30 cellular contexts compared by ENCODE assay signal in the genomic region with DNA sequence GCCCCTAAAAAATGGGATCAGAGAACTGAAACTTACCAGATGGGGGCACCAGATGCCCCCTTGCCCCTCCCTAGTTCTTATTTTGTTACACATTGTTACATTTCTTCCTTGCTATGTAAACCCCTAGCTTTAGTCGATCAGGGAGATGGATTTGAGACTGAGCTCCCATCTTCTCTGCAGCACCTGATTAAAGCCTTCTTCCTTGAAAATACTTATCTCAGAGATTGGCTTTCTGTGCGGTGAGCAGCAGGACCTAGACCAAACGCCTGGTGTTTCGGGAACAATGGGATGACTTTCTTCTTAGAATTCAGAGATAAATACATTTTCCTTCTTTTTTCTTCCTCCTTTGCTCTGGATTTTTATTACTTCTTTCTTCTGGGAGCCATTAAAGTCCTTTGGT.
"Had no signal": no experiment of that assay in that cellular context is flagged by ENCODE, and none has a peak within 500 bp of the region (broad histone marks: within the 10 kb centered on the region; RNA-seq: fewer than 3 reads in every experiment).

No MANE protein-coding gene starts in this region.

- H3K79me2 ChIP-seq: parathyroid adenoma had no signal

- H3K4me2 ChIP-seq: neural progenitor cell, smooth muscle cell had no signal

- H3K27ac ChIP-seq: neural progenitor cell, ovary, parathyroid adenoma, psoas muscle, skin epidermis, spleen, suprapubic skin, thoracic aorta, thyroid gland, tibial nerve, upper lobe of left lung, vagina had no signal

- DNase-seq: naive thymus-derived CD4-positive, alpha-beta T cell; natural killer cell; occipital lobe; ovary; psoas muscle; right cardiac atrium; spleen; stimulated activated CD4-positive, alpha-beta T cell treated with anti-CD3 and anti-CD28 coated beads, Interleukin-12 subunit alpha, Interleukin-12 subunit beta, amount 100 ng/mL, for 4 hours; stimulated activated CD4-positive, alpha-beta T cell treated with anti-CD3 and anti-CD28 coated beads, Interleukin-1b, Interleukin-23, amount 100 ng/mL, for 48 hours; stimulated activated CD4-positive, alpha-beta T cell treated with anti-CD3 and anti-CD28 coated beads, Interleukin-4, amount 100 ng/mL, for 1 hour; stimulated activated CD4-positive, alpha-beta T cell treated with anti-CD3 and anti-CD28 coated beads, Interleukin-4, amount 100 ng/mL, for 4 hours; stimulated activated CD8-positive, alpha-beta memory T cell treated with anti-CD3 and anti-CD28 coated beads, Interleukin-4, amount 100 ng/mL, for 48 hours; stimulated activated naive CD4-positive, alpha-beta T cell; stimulated activated naive CD8-positive, alpha-beta T cell treated with anti-CD3 and anti-CD28 coated beads, Interleukin-15, amount 100 ng/mL, for 72 hours; stimulated activated naive CD8-positive, alpha-beta T cell treated with anti-CD3 and anti-CD28 coated beads, Interleukin-15, Interleukin-2, amounts not matched to agents 100 U/mL and 50 U/mL, for 24 hours; substantia nigra; thyroid gland; trophoblast cell; upper lobe of left lung had no signal

- H3K36me3 ChIP-seq: neural progenitor cell, ovary, thoracic aorta, vagina had no signal

- FAIRE-seq: urothelium cell line had no signal

- H3K9me3 ChIP-seq: ovary, psoas muscle, spleen, suprapubic skin, thoracic aorta, thyroid gland, tibial nerve, upper lobe of left lung, vagina had no signal

- H3K4me3 ChIP-seq: neural progenitor cell, ovary, psoas muscle, skin epidermis, smooth muscle cell, spleen, suprapubic skin, thoracic aorta, thyroid gland, tibial nerve, upper lobe of left lung, vagina had no signal

- H2AFZ ChIP-seq: neural progenitor cell, parathyroid adenoma had no signal

- H3K4me1 ChIP-seq: neural progenitor cell, parathyroid adenoma, vagina had no signal

- H3K9ac ChIP-seq: neural progenitor cell, parathyroid adenoma had no signal

- ATAC-seq: naive thymus-derived CD4-positive, alpha-beta T cell; natural killer cell; psoas muscle; right cardiac atrium; sciatic nerve; stimulated activated memory B cell treated with anti-CD40 and anti-IgM and Interleukin-4, amounts not matched to agents 10 μg/mL and 1 μg/mL and 100 μg/mL, for 72 hours; stimulated activated naive CD8-positive, alpha-beta T cell treated with anti-CD3 and anti-CD28 coated beads, Interleukin-15, amount 100 ng/mL, for 72 hours; stimulated activated naive CD8-positive, alpha-beta T cell treated with anti-CD3 and anti-CD28 coated beads, Interleukin-15, Interleukin-2, amounts not matched to agents 100 U/mL and 50 U/mL, for 24 hours had no signal

- H3K27me3 ChIP-seq: neural progenitor cell, ovary, spleen, suprapubic skin, thyroid gland, tibial nerve, upper lobe of left lung, vagina had no signal
